ENCODE assay signal across 7 cellular contexts in the genomic region with DNA sequence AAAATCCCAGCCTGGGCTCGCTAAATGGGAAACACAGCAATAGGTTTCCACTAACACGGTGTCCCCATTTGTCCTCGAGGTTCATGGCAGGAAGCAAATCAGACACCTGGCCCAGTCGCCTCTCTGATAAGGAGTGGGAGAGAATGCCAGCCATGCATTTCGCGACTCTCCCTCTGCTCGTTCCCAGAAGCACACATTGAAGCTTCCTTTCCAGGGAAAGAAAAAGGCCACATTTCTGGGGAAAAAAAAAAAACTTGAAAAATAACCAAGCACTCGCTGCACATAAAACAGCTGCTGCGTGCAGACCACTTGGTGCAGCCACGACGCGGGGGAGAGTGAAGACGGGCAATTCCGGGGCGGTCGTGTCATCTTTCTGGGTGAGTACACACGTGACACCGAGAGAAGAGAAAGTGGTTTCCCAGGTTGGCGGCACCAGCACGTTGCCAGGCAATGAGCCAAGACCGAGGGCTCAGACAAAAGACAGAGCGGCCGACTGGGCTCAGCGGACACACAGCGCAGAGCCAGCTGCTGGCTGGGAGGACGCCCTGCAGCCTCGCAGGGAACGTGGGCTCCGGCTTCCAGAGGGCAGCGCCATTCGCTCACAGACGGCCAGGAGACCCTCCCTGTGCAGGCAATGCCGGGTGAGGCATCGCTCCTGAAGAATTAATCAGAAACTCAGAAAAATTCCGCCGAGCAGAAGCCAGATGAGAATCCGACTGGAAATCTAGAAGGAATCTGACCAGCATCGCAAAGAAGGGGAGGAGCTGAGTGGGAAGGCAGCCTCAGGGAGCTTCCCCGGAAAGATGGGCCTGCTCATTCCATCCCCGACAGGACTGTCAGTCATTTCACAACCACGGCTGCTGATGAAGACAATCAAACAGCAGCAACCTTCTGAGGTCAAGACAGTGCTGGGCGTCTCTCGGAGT.
A peak's percentile ranks its signal among the peaks of the same experiment; 100 is the strongest.
DNase-seq lines count a peak whose midpoint lies in the region; ATAC-seq lines count a peak whose summit lies in the region.

No MANE protein-coding gene starts in this region.

- ATAC-seq in GM19463 (IDR thresholded peaks at IDR 0.05; ENCODE audit: unreplicated experiment) (peak; percentile 71), HG02840 (IDR thresholded peaks at IDR 0.05; ENCODE audit: low FRiP score, unreplicated experiment) (no peak)

- peaks cover 8% of the 10 kb centered on the region for H3K27me3 Mint-ChIP-seq in activated T-helper 1 cell treated with anti-CD3 and anti-CD28 coated beads, Interleukin-12 subunit alpha, Interleukin-12 subunit beta, Interleukin-2, Interleukin-4 antibody, amounts not matched to agents 30 ng/mL and 10 ng/mL and 1 ng/mL, durations not matched to agents 14 hours and 24 hours and 36 hours (ENCODE audit: insufficient read depth)

- no peaks in the 10 kb centered on the region for H3K9me3 Mint-ChIP-seq in activated T-helper 1 cell treated with anti-CD3 and anti-CD28 coated beads, Interleukin-12 subunit alpha, Interleukin-12 subunit beta, Interleukin-2, Interleukin-4 antibody, amounts not matched to agents 30 ng/mL and 10 ng/mL and 1 ng/mL, durations not matched to agents 14 hours and 24 hours and 36 hours

- no peaks in the 10 kb centered on the region for H3K4me1 Mint-ChIP-seq in activated T-helper 1 cell treated with anti-CD3 and anti-CD28 coated beads, Interleukin-12 subunit alpha, Interleukin-12 subunit beta, Interleukin-2, Interleukin-4 antibody, amounts not matched to agents 30 ng/mL and 10 ng/mL and 1 ng/mL, durations not matched to agents 14 hours and 24 hours and 36 hours (ENCODE audit: low read depth)

- H3K36me3 Mint-ChIP-seq in activated T-helper 1 cell treated with anti-CD3 and anti-CD28 coated beads, Interleukin-12 subunit alpha, Interleukin-12 subunit beta, Interleukin-2, Interleukin-4 antibody, amounts not matched to agents 30 ng/mL and 10 ng/mL and 1 ng/mL, durations not matched to agents 14 hours and 24 hours and 36 hours (ENCODE audit: low read depth) = no peaks in the 10 kb centered on the region

- H3K27ac Mint-ChIP-seq in activated T-helper 1 cell treated with anti-CD3 and anti-CD28 coated beads, Interleukin-12 subunit alpha, Interleukin-12 subunit beta, Interleukin-2, Interleukin-4 antibody, amounts not matched to agents 30 ng/mL and 10 ng/mL and 1 ng/mL, durations not matched to agents 14 hours and 24 hours and 36 hours = no peak overlapping the region

- H3K4me3 Mint-ChIP-seq in activated T-helper 1 cell treated with anti-CD3 and anti-CD28 coated beads, Interleukin-12 subunit alpha, Interleukin-12 subunit beta, Interleukin-2, Interleukin-4 antibody, amounts not matched to agents 30 ng/mL and 10 ng/mL and 1 ng/mL, durations not matched to agents 14 hours and 24 hours and 36 hours = no peak overlapping the region

- DNase-seq in NCI-H2196 treated with DMSO at 0.1 percent for 48 hours (lab: John Stamatoyannopoulos, UW; ENCODE audit: unreplicated experiment) (peak; percentile 71), amniotic epithelial cell (ENCODE audit: low read depth) (peak; percentile 95), iPS-NIHi7 (ENCODE audit: extremely low spot score) (peak; percentile 36)
- peak; percentile 6 to 9 for DNase-seq in stimulated activated CD4-positive, alpha-beta T cell treated with anti-CD3 and anti-CD28 coated beads, Interleukin-1b, Interleukin-23, amount 100 ng/mL, for 4 hours (ENCODE audit: low read depth in 2 of 2)
- DNase-seq in activated T-helper 1 cell treated with anti-CD3 and anti-CD28 coated beads, Interleukin-12 subunit alpha, Interleukin-12 subunit beta, Interleukin-2, Interleukin-4 antibody, amounts not matched to agents 30 ng/mL and 10 ng/mL and 1 ng/mL, durations not matched to agents 14 hours and 24 hours and 36 hours (ENCODE audit: low spot score) = no peak

- intact Hi-C loops in activated T-helper 1 cell treated with anti-CD3 and anti-CD28 coated beads, Interleukin-12 subunit alpha, Interleukin-12 subunit beta, Interleukin-2, Interleukin-4 antibody, amounts not matched to agents 30 ng/mL and 10 ng/mL and 1 ng/mL, durations not matched to agents 14 hours and 24 hours and 36 hours (cut with micrococcal nuclease) = no loop called here
